Comparison of ENCODE assay signal across 28 cellular contexts in the genomic region with DNA sequence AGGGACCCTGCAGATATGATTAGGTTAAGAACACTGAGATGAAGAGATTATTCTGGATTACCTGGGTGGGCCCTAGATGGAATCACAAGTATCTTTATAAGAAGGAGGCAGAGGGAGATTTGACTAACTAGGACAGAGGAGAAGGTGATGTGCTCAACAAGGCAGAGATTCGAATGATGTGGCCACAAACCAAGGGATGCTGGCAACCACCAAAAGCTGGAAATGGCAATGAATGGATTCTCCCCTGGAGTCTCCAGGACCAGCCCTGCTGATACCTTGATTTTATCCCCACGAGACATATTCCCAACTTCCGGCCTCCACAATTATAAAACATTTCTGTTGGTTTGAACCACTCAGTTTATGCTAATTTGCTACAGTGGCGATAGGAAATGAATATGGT. TPM values are rescaled to one million over a fixed set of nuclear protein-coding genes. Genes with fewer than 3 reads are reported as not detected.
"Had no signal": no experiment of that assay in that cellular context is flagged by ENCODE, and none has a peak within 500 bp of the region (broad histone marks: within the 10 kb centered on the region; RNA-seq: fewer than 3 reads in every experiment).

No MANE protein-coding gene starts in this region.

- H3K27me3 ChIP-seq: colonic mucosa, gastrocnemius medialis, right atrium auricular region, suprapubic skin, tibial nerve had no signal

- H3K27ac Mint-ChIP-seq: activated CD4-positive, alpha-beta memory T cell treated with anti-CD3 and anti-CD28 coated beads, Interleukin-2, amount 10 ng/mL, durations not matched to agents 7 days and 5 days; activated naive CD4-positive, alpha-beta T cell treated with anti-CD3 and anti-CD28 coated beads, Interleukin-2, amount 50 U/mL, for 24 hours; activated T-helper 17 cell treated with anti-CD3 and anti-CD28 coated beads, Interleukin-2, amount 50 U/mL, for 72 hours; mesothelial cell of epicardium; nephron; T-helper 1 cell treated with Interleukin-12 subunit alpha and Interleukin-12 subunit beta and Interleukin-4 antibody, amounts not matched to agents 30 μg/mL and 1 μg/mL, for 36 hours had no signal

- H3K4me2 ChIP-seq: smooth muscle cell had no signal

- DNase-seq: activated CD4-positive, alpha-beta memory T cell treated with anti-CD3 and anti-CD28 coated beads, Interleukin-2, amount 10 ng/mL, durations not matched to agents 7 days and 5 days; activated CD4-positive, alpha-beta T cell treated with anti-CD3 and anti-CD28 coated beads for 48 hours; activated CD8-positive, alpha-beta memory T cell treated with anti-CD3 and anti-CD28 coated beads, Interleukin-2, amount 50 U/mL, for 48 hours; activated gamma-delta T cell treated with Interleukin-2 at 50 U/mL for 16 hours; activated T-cell treated with anti-CD3 and anti-CD28 coated beads, Interleukin-2, amount 50 U/mL, for 4 hours; anterior cingulate cortex; cerebellar nuclear complex; colonic mucosa; effector CD8-positive, alpha-beta T cell; gastrocnemius medialis; glutamatergic neuron; stimulated activated CD4-positive, alpha-beta T cell treated with anti-CD3 and anti-CD28 coated beads, Interleukin-1b, Interleukin-23, amount 100 ng/mL, for 48 hours; stimulated activated naive CD4-positive, alpha-beta T cell; T1000; WERI-Rb-1 had no signal

- H3K79me2 ChIP-seq: parathyroid adenoma had no signal

- H3K27me3 Mint-ChIP-seq: activated CD4-positive, alpha-beta memory T cell treated with anti-CD3 and anti-CD28 coated beads, Interleukin-2, amount 10 ng/mL, durations not matched to agents 7 days and 5 days; activated T-helper 17 cell treated with anti-CD3 and anti-CD28 coated beads, Interleukin-2, amount 50 U/mL, for 72 hours had no signal

- ATAC-seq: activated CD4-positive, CD25-positive, alpha-beta regulatory T cell treated with anti-CD3 and anti-CD28 coated beads, Interleukin-2, amount 50 U/mL, for 24 hours; activated T-cell treated with anti-CD3 and anti-CD28 coated beads, Interleukin-2, amount 50 U/mL, for 4 hours; activated T-helper 17 cell treated with anti-CD3 and anti-CD28 coated beads, Interleukin-2, amount 50 U/mL, for 72 hours; gastrocnemius medialis had no signal

- H3K36me3 ChIP-seq: colonic mucosa, WERI-Rb-1 had no signal

- H2AFZ ChIP-seq: parathyroid adenoma had no signal

- FAIRE-seq: kidney had no signal

- H3K4me3 ChIP-seq: colonic mucosa, gastrocnemius medialis, right atrium auricular region, smooth muscle cell, suprapubic skin, tibial nerve had no signal

- H3K27ac ChIP-seq: colonic mucosa, gastrocnemius medialis, parathyroid adenoma, right atrium auricular region, suprapubic skin, tibial nerve, WERI-Rb-1 had no signal

- H3K4me3 Mint-ChIP-seq: activated CD4-positive, alpha-beta memory T cell treated with anti-CD3 and anti-CD28 coated beads, Interleukin-2, amount 10 ng/mL, durations not matched to agents 7 days and 5 days; activated naive CD4-positive, alpha-beta T cell treated with anti-CD3 and anti-CD28 coated beads, Interleukin-2, amount 50 U/mL, for 24 hours; activated T-cell treated with anti-CD3 and anti-CD28 coated beads, Interleukin-2, amount 50 U/mL, for 4 hours; activated T-helper 17 cell treated with anti-CD3 and anti-CD28 coated beads, Interleukin-2, amount 50 U/mL, for 72 hours; mesothelial cell of epicardium; nephron; T-helper 1 cell treated with Interleukin-12 subunit alpha and Interleukin-12 subunit beta and Interleukin-4 antibody, amounts not matched to agents 30 μg/mL and 1 μg/mL, for 36 hours had no signal

- H3K4me1 ChIP-seq: colonic mucosa, parathyroid adenoma, right atrium auricular region had no signal

- H3K9me3 ChIP-seq: colonic mucosa, gastrocnemius medialis, suprapubic skin had no signal

- H3K9me3 Mint-ChIP-seq: activated naive CD4-positive, alpha-beta T cell treated with anti-CD3 and anti-CD28 coated beads, Interleukin-2, amount 50 U/mL, for 24 hours had no signal

- H3K9ac ChIP-seq: parathyroid adenoma had no signal

RNA-seq across cellular contexts. Expression of gene RGMA, which starts 42.9 kb away (rescaled TPM):
- total RNA-seq: pulmonary artery endothelial cell had no signal
